ENCODE assay signal across 10 cellular contexts in the genomic region with DNA sequence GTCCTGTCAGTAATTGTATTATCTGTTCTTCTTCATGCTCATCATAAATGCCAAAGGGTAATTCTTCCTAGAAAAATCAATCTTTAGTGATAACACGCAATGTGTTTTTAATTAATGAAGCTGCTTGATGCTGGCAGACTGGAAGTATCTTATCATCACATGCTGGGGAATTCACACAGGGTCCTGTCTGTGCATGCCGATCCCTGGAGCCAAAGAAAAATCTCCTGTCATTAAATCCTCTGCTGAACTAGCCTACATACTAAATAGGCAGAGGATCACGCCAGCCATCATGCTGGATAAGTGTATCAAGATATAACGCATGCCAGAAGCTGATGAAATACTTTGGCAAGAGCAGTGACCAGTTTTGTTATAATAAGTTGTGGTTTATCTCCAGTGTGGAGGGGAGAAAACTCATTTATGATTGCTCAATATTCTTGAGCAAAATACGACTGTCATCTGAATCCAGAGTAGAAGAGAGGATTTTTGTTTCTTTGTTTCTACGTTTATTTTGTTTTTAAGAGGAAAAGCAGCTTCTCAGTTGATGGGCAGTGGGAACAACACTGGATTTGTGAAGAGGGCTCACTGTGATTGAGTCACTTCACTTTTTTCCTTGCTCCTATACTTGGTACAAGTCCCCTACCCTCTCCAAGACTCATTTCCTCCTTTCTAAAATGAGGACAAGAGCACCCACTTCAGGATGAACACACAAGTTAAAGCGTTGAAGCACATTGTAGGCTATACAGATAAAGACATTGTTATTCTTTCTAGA.
DNase-seq lines count a peak whose midpoint lies in the region; ATAC-seq and TF ChIP-seq lines count a peak whose summit lies in the region.
"Had no signal": no experiment of that assay in that cellular context is flagged by ENCODE, and none has a peak within 500 bp of the region (broad histone marks: within the 10 kb centered on the region; RNA-seq: fewer than 3 reads in every experiment).

No MANE protein-coding gene starts in this region.

- DNase-seq in SK-MEL-5 (ENCODE audit: low read depth, low spot score): peak; percentile 64
- DNase-seq in foreskin keratinocyte: peak; percentile 89 to 92
- no peak for DNase-seq in natural killer cell
- no peak for DNase-seq in D341Med (ENCODE audit: low spot score)
- DNase-seq in NCI-H1694 (lab: John Stamatoyannopoulos, UW): no peak
- DNase-seq: NCI-H774 had no signal

- POLR2A ChIA-PET in HEK293 (lab: Yijun Ruan, JAX): no interaction called here

- no peak overlapping the region for H3K27ac Mint-ChIP-seq in natural killer cell
- H3K27ac Mint-ChIP-seq: dendritic cell treated with granulocyte-macrophage colony-stimulating factor and Interleukin-4, amounts not matched to agents 40 ng/mL and 50 ng/mL, for 4 days had no signal

- H3K4me3 ChIP-seq in HEK293 (ENCODE audit: low read depth, low read length): no peak overlapping the region
- no peak overlapping the region for H3K4me3 ChIP-seq in skeletal muscle satellite cell (ENCODE audit: low read length)

- intact Hi-C loops in natural killer cell (cut with micrococcal nuclease): no loop called here

- H3K4me3 Mint-ChIP-seq in natural killer cell: no peak overlapping the region
- H3K4me3 Mint-ChIP-seq: dendritic cell treated with granulocyte-macrophage colony-stimulating factor and Interleukin-4, amounts not matched to agents 40 ng/mL and 50 ng/mL, for 4 days had no signal

- CTCF ChIA-PET in HEK293 (lab: Yijun Ruan, JAX): interaction anchor here (0.7 to 0.9 kb wide), 2 partner anchors 10 to 417 kb away, joined by 3 to 4 read pairs; no protein-coding TSS in a partner anchor

- H3K36me3 ChIP-seq in HEK293 (ENCODE audit: control insufficient read depth in 2 of 2, insufficient read depth in 1 of 2, low read length in 2 of 2): no peaks in the 10 kb centered on the region
- H3K36me3 ChIP-seq in skeletal muscle satellite cell (ENCODE audit: insufficient read depth, low read length): no peaks in the 10 kb centered on the region

- peak overlapping the region; percentile 19; the same call in 1 of the 2 replicates for H3K27ac ChIP-seq in HEK293 (ENCODE audit: extremely low read depth, low read depth, low read length)
- peak overlapping the region; percentile 58 for H3K27ac ChIP-seq in foreskin keratinocyte

- H3K9ac ChIP-seq in skeletal muscle satellite cell (ENCODE audit: low read depth, low read length): peak overlapping the region; percentile 55

- H3K27me3 ChIP-seq in foreskin keratinocyte (no peaks in the 10 kb centered on the region), skeletal muscle satellite cell (ENCODE audit: control insufficient read depth, insufficient read depth, low read length) (no peaks in the 10 kb centered on the region)

- no peaks in the 10 kb centered on the region for H3K4me1 Mint-ChIP-seq in natural killer cell

- peak; percentile 62 for ATAC-seq in foreskin keratinocyte
- ATAC-seq in natural killer cell: no peak
- no peak for ATAC-seq in GM21576 (IDR thresholded peaks at IDR 0.05; ENCODE audit: unreplicated experiment)

- H3K4me2 ChIP-seq in skeletal muscle satellite cell (ENCODE audit: low read length): peak overlapping the region; percentile 58

- in situ Hi-C loops in SK-MEL-5 (cut with HindIII; ENCODE audit: low pct_unique_long_range_greater_than_20kb, low sequenced_read_pairs): no loop called here

- H3K9me3 ChIP-seq in HEK293 (ENCODE audit: control insufficient read depth, insufficient read depth, low read depth, low read length): no peaks in the 10 kb centered on the region
- H3K9me3 ChIP-seq in skeletal muscle satellite cell (replicated peaks; ENCODE audit: low read length): no peaks in the 10 kb centered on the region

- H3K36me3 Mint-ChIP-seq in natural killer cell: no peaks in the 10 kb centered on the region

- H3K4me1 ChIP-seq in HEK293 (ENCODE audit: control insufficient read depth, insufficient read depth, low read length) (peaks cover 10% of the 10 kb centered on the region; the same call in 1 of the 2 replicates), foreskin keratinocyte (peaks cover 22% of the 10 kb centered on the region), skeletal muscle satellite cell (ENCODE audit: control insufficient read depth, insufficient read depth, low read length) (peaks cover 44% of the 10 kb centered on the region)

- H3K9me3 Mint-ChIP-seq in natural killer cell: peaks cover 4 to 7% of the 10 kb centered on the region in 2 donors
- H3K9me3 Mint-ChIP-seq: dendritic cell treated with granulocyte-macrophage colony-stimulating factor and Interleukin-4, amounts not matched to agents 40 ng/mL and 50 ng/mL, for 4 days had no signal

- TF ChIP-seq CTCF in HEK293 (tag by site-specific recombination; IDR thresholded peaks at IDR 0.05) (no peak), foreskin keratinocyte (conservative IDR thresholded peaks at IDR 0.05) (peak; percentile 65), natural killer cell (IDR thresholded peaks at IDR 0.05) (no peak)

- H3K27me3 Mint-ChIP-seq in natural killer cell (ENCODE audit: low read depth in 2 of 2): no peaks in the 10 kb centered on the region
- H3K27me3 Mint-ChIP-seq: dendritic cell treated with granulocyte-macrophage colony-stimulating factor and Interleukin-4, amounts not matched to agents 40 ng/mL and 50 ng/mL, for 4 days had no signal

TF ChIP-seq in HEK293, 187 proteins besides CTCF, POLR2A, EP300 and RAD21 (continues in another document):
- TF ChIP-seq ZBTB17 (tag by site-specific recombination; IDR thresholded peaks at IDR 0.05): 0 out of 2 replicates have a peak, but pooled peaks have one; percentile 25
- TF ChIP-seq, protein P1, sequence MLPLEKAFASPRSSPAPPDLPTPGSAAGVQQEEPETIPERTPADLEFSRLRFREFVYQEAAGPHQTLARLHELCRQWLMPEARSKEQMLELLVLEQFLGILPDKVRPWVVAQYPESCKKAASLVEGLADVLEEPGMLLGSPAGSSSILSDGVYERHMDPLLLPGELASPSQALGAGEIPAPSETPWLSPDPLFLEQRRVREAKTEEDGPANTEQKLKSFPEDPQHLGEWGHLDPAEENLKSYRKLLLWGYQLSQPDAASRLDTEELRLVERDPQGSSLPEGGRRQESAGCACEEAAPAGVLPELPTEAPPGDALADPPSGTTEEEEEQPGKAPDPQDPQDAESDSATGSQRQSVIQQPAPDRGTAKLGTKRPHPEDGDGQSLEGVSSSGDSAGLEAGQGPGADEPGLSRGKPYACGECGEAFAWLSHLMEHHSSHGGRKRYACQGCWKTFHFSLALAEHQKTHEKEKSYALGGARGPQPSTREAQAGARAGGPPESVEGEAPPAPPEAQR (tag by site-specific recombination; IDR thresholded peaks at IDR 0.05): no peak
- TF ChIP-seq, protein P2, sequence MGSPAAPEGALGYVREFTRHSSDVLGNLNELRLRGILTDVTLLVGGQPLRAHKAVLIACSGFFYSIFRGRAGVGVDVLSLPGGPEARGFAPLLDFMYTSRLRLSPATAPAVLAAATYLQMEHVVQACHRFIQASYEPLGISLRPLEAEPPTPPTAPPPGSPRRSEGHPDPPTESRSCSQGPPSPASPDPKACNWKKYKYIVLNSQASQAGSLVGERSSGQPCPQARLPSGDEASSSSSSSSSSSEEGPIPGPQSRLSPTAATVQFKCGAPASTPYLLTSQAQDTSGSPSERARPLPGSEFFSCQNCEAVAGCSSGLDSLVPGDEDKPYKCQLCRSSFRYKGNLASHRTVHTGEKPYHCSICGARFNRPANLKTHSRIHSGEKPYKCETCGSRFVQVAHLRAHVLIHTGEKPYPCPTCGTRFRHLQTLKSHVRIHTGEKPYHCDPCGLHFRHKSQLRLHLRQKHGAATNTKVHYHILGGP (tag by site-specific recombination; IDR thresholded peaks at IDR 0.05): no peak
- TF ChIP-seq ZEB2 (tag by site-specific recombination; IDR thresholded peaks at IDR 0.05): 0 out of 2 replicates have a peak, but pooled peaks have one; percentile 41
- TF ChIP-seq, protein P3, sequence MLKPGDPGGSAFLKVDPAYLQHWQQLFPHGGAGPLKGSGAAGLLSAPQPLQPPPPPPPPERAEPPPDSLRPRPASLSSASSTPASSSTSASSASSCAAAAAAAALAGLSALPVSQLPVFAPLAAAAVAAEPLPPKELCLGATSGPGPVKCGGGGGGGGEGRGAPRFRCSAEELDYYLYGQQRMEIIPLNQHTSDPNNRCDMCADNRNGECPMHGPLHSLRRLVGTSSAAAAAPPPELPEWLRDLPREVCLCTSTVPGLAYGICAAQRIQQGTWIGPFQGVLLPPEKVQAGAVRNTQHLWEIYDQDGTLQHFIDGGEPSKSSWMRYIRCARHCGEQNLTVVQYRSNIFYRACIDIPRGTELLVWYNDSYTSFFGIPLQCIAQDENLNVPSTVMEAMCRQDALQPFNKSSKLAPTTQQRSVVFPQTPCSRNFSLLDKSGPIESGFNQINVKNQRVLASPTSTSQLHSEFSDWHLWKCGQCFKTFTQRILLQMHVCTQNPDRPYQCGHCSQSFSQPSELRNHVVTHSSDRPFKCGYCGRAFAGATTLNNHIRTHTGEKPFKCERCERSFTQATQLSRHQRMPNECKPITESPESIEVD (tag by site-specific recombination; IDR thresholded peaks at IDR 0.05): peak; percentile 55
- peak; percentile 68; the same call in 1 of the 2 replicates for TF ChIP-seq ZBTB20 (tag by site-specific recombination; IDR thresholded peaks at IDR 0.05)
- 0 out of 2 replicates have a peak, but pooled peaks have one; percentile 14 for TF ChIP-seq MZF1 (tag by site-specific recombination; IDR thresholded peaks at IDR 0.05; ENCODE audit: borderline replicate concordance)

Comparison
In these comparisons a context has a peak if more than half of its experiments do, and no peak if none do; other contexts are left out.
1. DNase-seq: peak in SK-MEL-5 (single experiment) and foreskin keratinocyte (2 of 2); none in natural killer cell (single experiment), D341Med (single experiment) and NCI-H1694 (single experiment).